In the genomic region with DNA sequence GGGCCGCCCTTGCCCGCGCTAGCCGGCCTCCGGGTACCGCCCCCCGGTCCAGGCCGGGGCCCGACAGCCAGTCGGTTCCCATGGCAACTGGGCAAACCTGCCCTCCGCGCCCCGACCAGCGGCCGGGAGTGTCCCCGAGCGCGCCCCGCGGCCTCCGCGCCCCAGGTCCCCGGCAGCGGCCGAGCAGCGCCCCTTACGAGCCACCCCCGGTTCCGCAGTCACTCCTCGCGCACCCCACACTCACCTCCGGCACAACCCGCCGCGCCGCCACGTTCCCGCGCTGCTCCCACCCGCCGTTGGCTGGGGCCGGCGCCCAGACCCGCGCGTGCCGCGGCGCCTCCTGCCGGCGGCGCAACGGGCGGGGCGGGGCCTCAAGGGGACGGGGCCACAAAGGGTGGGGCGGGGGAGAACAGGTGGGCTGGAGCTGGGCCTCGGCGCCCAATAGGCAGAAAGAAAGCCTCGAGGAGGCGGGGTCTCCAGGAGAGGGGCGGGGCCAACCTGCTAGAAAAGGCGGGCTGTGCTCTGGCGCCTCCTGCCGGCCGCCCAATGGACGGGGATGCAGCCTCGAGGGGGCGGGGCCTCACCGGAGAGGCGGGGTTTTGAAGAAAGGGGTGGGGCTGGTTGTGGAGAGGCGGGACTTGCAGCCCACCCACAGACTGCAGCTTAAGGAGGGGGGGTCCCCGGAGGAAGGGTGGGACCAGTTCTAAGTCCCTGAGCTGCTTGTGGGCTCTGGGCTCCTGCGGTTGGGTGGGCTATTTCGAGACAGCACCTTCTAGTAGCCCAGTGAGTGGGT, we compare ENCODE assay signal across 8 cellular contexts. TPM values are rescaled to one million over a fixed set of nuclear protein-coding genes. Genes with fewer than 3 reads are reported as not detected.
DNase-seq lines count a peak whose midpoint lies in the region; ATAC-seq, FAIRE-seq and TF ChIP-seq lines count a peak whose summit lies in the region.

A gene with protein sequence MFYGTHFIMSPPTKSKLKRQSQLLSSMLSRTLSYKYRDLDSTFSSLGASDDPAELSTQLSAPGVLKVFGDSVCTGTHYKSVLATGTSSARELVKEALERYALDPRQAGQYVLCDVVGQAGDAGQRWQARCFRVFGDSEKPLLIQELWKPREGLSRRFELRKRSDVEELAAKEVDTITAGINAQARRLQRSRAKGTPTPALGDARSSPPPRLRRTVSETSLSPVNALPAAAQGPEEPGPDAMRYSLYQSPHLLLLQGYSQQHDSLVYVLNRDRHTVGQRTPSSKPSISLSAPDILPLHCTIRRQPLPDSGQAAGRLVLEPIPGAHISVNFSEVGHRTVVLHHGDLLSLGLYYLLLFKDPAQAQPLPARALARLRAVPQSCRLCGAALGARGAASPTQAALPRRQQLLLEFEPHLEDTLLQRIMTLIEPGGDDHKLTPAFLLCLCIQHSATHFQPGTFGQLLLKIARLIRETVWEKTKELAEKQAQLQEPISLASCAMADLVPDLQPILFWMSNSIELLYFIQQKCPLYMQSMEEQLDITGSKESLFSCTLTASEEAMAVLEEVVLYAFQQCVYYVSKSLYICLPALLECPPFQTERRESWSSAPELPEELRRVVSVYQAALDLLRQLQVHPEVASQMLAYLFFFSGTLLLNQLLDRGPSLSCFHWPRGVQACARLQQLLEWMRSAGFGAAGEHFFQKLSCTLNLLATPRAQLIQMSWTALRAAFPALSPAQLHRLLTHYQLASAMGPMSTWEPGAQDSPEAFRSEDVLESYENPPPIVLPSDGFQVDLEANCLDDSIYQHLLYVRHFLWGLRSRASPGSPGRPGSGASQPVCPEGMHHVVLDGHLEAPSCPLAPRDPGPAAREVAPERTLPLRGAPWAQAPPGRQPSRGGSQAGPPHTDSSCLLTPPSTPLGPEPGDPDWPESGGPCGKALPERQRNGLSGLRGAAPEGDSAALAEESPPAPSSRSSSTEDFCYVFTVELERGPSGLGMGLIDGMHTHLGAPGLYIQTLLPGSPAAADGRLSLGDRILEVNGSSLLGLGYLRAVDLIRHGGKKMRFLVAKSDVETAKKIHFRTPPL (minus strand): TSS at position 365 of the 793 bp plus-strand sequence. CDS start 5,577 bp downstream, outside the sequence.

- no peaks in the 10 kb centered on the region for H3K79me2 ChIP-seq in endothelial cell of umbilical vein (ENCODE audit: control insufficient read depth, insufficient read depth, low read length)

- FAIRE-seq in endothelial cell of umbilical vein (lab: Jason Lieb, UNC), result peak; percentile 89

- no peaks in the 10 kb centered on the region for H3K9me1 ChIP-seq in endothelial cell of umbilical vein (replicated peaks; ENCODE audit: control insufficient read depth, extremely low read depth, insufficient read depth, low read length)

- POLR2A ChIA-PET in endothelial cell of umbilical vein (lab: Charles Lee), result no interaction called here

- TF ChIP-seq CTCF in endothelial cell of umbilical vein (IDR thresholded peaks at IDR 0.05; ENCODE audit: extremely low read depth in 1 of 2, insufficient read depth in 1 of 2, low read depth in 1 of 2, low read length in 2 of 2) (peak; percentile 80 to 92), mesothelial cell of epicardium (IDR thresholded peaks at IDR 0.05; ENCODE audit: unreplicated experiment) (peak; percentile 79)

- H3K27ac Mint-ChIP-seq in mesothelial cell of epicardium, result peak within 1 kb of the TSS; percentile 77

- intact Hi-C loops in endothelial cell of umbilical vein (cut with micrococcal nuclease), result loop anchor here (1.0 kb wide), 4 partner anchors 53 to 272 kb away; no protein-coding TSS in a partner anchor

- peaks cover 20% of the 10 kb centered on the region for H3K27me3 Mint-ChIP-seq in mesothelial cell of epicardium (ENCODE audit: low read depth)

- peaks cover 8% of the 10 kb centered on the region for H3K4me1 ChIP-seq in endothelial cell of umbilical vein (ENCODE audit: control insufficient read depth, extremely low read depth, insufficient read depth, low read length)

- no peaks in the 10 kb centered on the region for H4K20me1 ChIP-seq in endothelial cell of umbilical vein (replicated peaks; ENCODE audit: control insufficient read depth, extremely low read depth, insufficient read depth, low read length)

- no peaks in the 10 kb centered on the region for H3K9me3 ChIP-seq in endothelial cell of umbilical vein (replicated peaks; ENCODE audit: control insufficient read depth, insufficient read depth, low read length)

- no TSS peak for BruUV-seq in endothelial cell of umbilical vein (replicated peaks; lab: Mats Ljungman, UMichigan)

- no peak within 1 kb of the TSS for H3K27ac ChIP-seq in endothelial cell of umbilical vein (ENCODE audit: insufficient read depth, low read depth, low read length)

- TF ChIP-seq POLR2A in endothelial cell of umbilical vein (IDR thresholded peaks at IDR 0.05; ENCODE audit: low read depth, low read length), result no peak

- peak within 1 kb of the TSS; percentile 28 for H3K9ac ChIP-seq in endothelial cell of umbilical vein (replicated peaks; ENCODE audit: extremely low read depth, insufficient read depth, low read length)

- peaks cover 12% of the 10 kb centered on the region for H3K4me1 Mint-ChIP-seq in mesothelial cell of epicardium

- dilution Hi-C loops in endothelial cell of umbilical vein (cut with MboI; ENCODE audit: extremely low pct_ligation_motif_present, low sequenced_read_pairs), result no loop called here

- H2AFZ ChIP-seq in endothelial cell of umbilical vein (ENCODE audit: low read depth, low read length), result peak within 1 kb of the TSS; percentile 82

- DNase-seq in 8988T (peak; percentile 99), NCI-H82 treated with DMSO at 0.1 percent for 48 hours (lab: John Stamatoyannopoulos, UW; ENCODE audit: unreplicated experiment) (peak; percentile 89), activated T-cell treated with anti-CD3 and anti-CD28 coated beads for 1 hour (ENCODE audit: low read depth) (peak; percentile 74), endothelial cell of umbilical vein (ENCODE audit: low read depth, low spot score) (peak; percentile 89), mesothelial cell of epicardium (ENCODE audit: low spot score in 2 of 2, unreplicated experiment in 2 of 2) (peak; percentile 81 to 94)
- peak; percentile 58 to 71 for DNase-seq in stimulated activated CD8-positive, alpha-beta memory T cell treated with anti-CD3 and anti-CD28 coated beads, Interleukin-15, amount 100 ng/mL, for 4 hours (ENCODE audit: low read depth in 2 of 2)

- no peaks in the 10 kb centered on the region for H3K36me3 Mint-ChIP-seq in mesothelial cell of epicardium

- H3K4me2 ChIP-seq in endothelial cell of umbilical vein (ENCODE audit: insufficient read depth, low read length), result peak within 1 kb of the TSS; percentile 73

- no peaks in the 10 kb centered on the region for H3K27me3 ChIP-seq in endothelial cell of umbilical vein (ENCODE audit: control insufficient read depth in 2 of 2, insufficient read depth in 2 of 2, low read length in 2 of 2)

- H3K4me3 ChIP-seq in endothelial cell of umbilical vein (replicated peaks in 1 of 3; ENCODE audit: insufficient read depth in 1 of 3, low read depth in 1 of 3, low read length in 3 of 3), result peak within 1 kb of the TSS; percentile 3 to 46 (median 9)

- peak; percentile 85 for ATAC-seq in GM18511 (IDR thresholded peaks at IDR 0.05; ENCODE audit: unreplicated experiment)
- peak; percentile 65 for ATAC-seq in HG03460 (IDR thresholded peaks at IDR 0.05; ENCODE audit: unreplicated experiment)

- CTCF ChIA-PET in endothelial cell of umbilical vein (lab: Charles Lee), result interaction anchor here (0.8 to 3.5 kb wide), 18 partner anchors 9 to 201 kb away, joined by 3 to 22 read pairs (median 4); no protein-coding TSS in a partner anchor

- peak within 1 kb of the TSS; percentile 72 for H3K4me3 Mint-ChIP-seq in mesothelial cell of epicardium

- no peaks in the 10 kb centered on the region for H3K9me3 Mint-ChIP-seq in mesothelial cell of epicardium

- H3K36me3 ChIP-seq in endothelial cell of umbilical vein (ENCODE audit: control insufficient read depth in 2 of 2, extremely low read depth in 1 of 2, insufficient read depth in 2 of 2, low read length in 2 of 2), result no peaks in the 10 kb centered on the region

TF ChIP-seq in endothelial cell of umbilical vein, 7 proteins besides CTCF, POLR2A, EP300 and RAD21:
- TF ChIP-seq GATA2 (IDR thresholded peaks at IDR 0.05; ENCODE audit: insufficient read depth, insufficient read length, low read depth, low read length) (no peak), EZH2 (IDR thresholded peaks at IDR 0.05; ENCODE audit: borderline replicate concordance, low read depth, low read length, severe bottlenecking) (no peak), POLR2AphosphoS5 (IDR thresholded peaks at IDR 0.05; ENCODE audit: insufficient read depth, low read depth, low read length) (no peak), MYC (IDR thresholded peaks at IDR 0.05; ENCODE audit: low read depth, low read length) (no peak), FOS (IDR thresholded peaks at IDR 0.05; ENCODE audit: borderline replicate concordance, insufficient read depth, low read length) (no peak), JUN (IDR thresholded peaks at IDR 0.05; ENCODE audit: borderline replicate concordance, insufficient read depth, insufficient read length, low read depth) (no peak)
- TF ChIP-seq, protein P1, sequence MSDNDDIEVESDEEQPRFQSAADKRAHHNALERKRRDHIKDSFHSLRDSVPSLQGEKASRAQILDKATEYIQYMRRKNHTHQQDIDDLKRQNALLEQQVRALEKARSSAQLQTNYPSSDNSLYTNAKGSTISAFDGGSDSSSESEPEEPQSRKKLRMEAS (IDR thresholded peaks at IDR 0.05; ENCODE audit: insufficient read depth, insufficient read length), result no peak
TF ChIP-seq in endothelial cell of umbilical vein: peak in this region for 0.

RNA-seq across cellular contexts. Expression of the gene that starts here (rescaled TPM):
- total RNA-seq in endothelial cell of umbilical vein (1.0 and 2.5 TPM in 2 replicates), mesothelial cell of epicardium (3.3 to 4.2 TPM (median 4.0 TPM) in 3 replicates)
- polyA plus RNA-seq in endothelial cell of umbilical vein, result 1.2 and 1.8 TPM in 2 replicates
- 0.76 and 1.1 TPM in 2 replicates for polyA plus RNA-seq in endothelial cell of umbilical vein (2011; cell fraction: cytosol; rRNA removed)
- 0.94 and 1.9 TPM in 2 replicates for polyA plus RNA-seq in endothelial cell of umbilical vein (2011; cell fraction: nucleus; rRNA removed)
- 0.20 and 0.25 TPM in 2 replicates for polyA plus RNA-seq in endothelial cell of umbilical vein (2012)
- polyA minus RNA-seq in endothelial cell of umbilical vein, result 0.45 and 2.9 TPM in 2 replicates
- polyA minus RNA-seq in endothelial cell of umbilical vein (2011; cell fraction: cytosol; rRNA and poly(A)+ RNA removed), result not detected
- polyA minus RNA-seq in endothelial cell of umbilical vein (2011; cell fraction: nucleus; rRNA and poly(A)+ RNA removed), result 1.3 and 1.7 TPM in 2 replicates
